In the genomic region with DNA sequence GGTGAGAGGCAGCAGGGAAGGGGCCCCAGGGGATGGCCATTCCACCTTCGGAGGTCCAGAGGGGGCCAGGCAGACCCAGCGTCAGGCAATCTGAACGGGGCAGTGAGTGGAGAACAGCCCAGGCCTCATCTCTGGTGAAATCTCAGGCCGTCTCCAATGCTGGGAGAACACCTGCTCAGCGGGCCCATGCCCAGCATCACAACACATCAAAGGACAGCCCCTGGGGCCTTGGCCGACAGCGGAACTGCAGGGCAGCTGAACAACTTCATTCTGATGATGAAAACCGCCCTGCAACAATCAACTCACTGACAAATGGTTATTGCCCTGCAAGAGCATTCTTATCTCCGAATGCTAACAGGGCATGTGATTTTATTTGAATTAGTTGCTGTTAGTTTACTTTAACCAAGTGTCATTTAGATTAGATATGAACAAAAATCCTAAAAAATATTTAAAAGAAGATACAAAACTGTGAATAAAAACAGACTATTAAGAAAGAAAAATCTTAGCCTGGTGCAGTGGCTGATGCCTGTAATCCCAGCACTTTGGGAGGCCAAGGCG, we compare ENCODE assay signal across 1 cellular context.
TF ChIP-seq lines count a peak whose summit lies in the region.

No MANE protein-coding gene starts in this region.

TF ChIP-seq in GM23338, 12 proteins besides CTCF, POLR2A, EP300 and RAD21:
- TF ChIP-seq JUNB (IDR thresholded peaks at IDR 0.05; ENCODE audit: unreplicated experiment): no peak
- no peak for TF ChIP-seq STAT1 (IDR thresholded peaks at IDR 0.05; ENCODE audit: unreplicated experiment)
- TF ChIP-seq NANOG (IDR thresholded peaks at IDR 0.05; ENCODE audit: borderline replicate concordance): no peak
- TF ChIP-seq ZNF114 (CRISPR knock-in tag; IDR thresholded peaks at IDR 0.05): no peak
- no peak for TF ChIP-seq ZNF331 (CRISPR knock-in tag; IDR thresholded peaks at IDR 0.05; ENCODE audit: low read depth)
- no peak for TF ChIP-seq EZH2phosphoT487 (IDR thresholded peaks at IDR 0.05; ENCODE audit: unreplicated experiment)
- no peak for TF ChIP-seq CREB1 (CRISPR knock-in tag; IDR thresholded peaks at IDR 0.05; ENCODE audit: low read depth)
- TF ChIP-seq, protein P1, sequence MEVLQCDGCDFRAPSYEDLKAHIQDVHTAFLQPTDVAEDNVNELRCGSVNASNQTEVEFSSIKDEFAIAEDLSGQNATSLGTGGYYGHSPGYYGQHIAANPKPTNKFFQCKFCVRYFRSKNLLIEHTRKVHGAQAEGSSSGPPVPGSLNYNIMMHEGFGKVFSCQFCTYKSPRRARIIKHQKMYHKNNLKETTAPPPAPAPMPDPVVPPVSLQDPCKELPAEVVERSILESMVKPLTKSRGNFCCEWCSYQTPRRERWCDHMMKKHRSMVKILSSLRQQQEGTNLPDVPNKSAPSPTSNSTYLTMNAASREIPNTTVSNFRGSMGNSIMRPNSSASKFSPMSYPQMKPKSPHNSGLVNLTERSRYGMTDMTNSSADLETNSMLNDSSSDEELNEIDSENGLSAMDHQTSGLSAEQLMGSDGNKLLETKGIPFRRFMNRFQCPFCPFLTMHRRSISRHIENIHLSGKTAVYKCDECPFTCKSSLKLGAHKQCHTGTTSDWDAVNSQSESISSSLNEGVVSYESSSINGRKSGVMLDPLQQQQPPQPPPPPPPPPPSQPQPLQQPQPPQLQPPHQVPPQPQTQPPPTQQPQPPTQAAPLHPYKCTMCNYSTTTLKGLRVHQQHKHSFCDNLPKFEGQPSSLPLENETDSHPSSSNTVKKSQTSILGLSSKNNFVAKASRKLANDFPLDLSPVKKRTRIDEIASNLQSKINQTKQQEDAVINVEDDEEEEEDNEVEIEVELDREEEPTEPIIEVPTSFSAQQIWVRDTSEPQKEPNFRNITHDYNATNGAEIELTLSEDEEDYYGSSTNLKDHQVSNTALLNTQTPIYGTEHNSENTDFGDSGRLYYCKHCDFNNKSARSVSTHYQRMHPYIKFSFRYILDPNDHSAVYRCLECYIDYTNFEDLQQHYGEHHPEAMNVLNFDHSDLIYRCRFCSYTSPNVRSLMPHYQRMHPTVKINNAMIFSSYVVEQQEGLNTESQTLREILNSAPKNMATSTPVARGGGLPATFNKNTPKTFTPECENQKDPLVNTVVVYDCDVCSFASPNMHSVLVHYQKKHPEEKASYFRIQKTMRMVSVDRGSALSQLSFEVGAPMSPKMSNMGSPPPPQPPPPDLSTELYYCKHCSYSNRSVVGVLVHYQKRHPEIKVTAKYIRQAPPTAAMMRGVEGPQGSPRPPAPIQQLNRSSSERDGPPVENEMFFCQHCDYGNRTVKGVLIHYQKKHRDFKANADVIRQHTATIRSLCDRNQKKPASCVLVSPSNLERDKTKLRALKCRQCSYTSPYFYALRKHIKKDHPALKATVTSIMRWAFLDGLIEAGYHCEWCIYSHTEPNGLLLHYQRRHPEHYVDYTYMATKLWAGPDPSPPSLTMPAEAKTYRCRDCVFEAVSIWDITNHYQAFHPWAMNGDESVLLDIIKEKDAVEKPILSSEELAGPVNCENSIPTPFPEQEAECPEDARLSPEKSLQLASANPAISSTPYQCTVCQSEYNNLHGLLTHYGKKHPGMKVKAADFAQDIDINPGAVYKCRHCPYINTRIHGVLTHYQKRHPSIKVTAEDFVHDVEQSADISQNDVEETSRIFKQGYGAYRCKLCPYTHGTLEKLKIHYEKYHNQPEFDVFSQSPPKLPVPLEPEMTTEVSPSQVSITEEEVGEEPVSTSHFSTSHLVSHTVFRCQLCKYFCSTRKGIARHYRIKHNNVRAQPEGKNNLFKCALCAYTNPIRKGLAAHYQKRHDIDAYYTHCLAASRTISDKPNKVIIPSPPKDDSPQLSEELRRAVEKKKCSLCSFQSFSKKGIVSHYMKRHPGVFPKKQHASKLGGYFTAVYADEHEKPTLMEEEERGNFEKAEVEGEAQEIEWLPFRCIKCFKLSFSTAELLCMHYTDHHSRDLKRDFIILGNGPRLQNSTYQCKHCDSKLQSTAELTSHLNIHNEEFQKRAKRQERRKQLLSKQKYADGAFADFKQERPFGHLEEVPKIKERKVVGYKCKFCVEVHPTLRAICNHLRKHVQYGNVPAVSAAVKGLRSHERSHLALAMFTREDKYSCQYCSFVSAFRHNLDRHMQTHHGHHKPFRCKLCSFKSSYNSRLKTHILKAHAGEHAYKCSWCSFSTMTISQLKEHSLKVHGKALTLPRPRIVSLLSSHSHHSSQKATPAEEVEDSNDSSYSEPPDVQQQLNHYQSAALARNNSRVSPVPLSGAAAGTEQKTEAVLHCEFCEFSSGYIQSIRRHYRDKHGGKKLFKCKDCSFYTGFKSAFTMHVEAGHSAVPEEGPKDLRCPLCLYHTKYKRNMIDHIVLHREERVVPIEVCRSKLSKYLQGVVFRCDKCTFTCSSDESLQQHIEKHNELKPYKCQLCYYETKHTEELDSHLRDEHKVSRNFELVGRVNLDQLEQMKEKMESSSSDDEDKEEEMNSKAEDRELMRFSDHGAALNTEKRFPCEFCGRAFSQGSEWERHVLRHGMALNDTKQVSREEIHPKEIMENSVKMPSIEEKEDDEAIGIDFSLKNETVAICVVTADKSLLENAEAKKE (CRISPR knock-in tag; IDR thresholded peaks at IDR 0.05): no peak
- TF ChIP-seq, protein P2, sequence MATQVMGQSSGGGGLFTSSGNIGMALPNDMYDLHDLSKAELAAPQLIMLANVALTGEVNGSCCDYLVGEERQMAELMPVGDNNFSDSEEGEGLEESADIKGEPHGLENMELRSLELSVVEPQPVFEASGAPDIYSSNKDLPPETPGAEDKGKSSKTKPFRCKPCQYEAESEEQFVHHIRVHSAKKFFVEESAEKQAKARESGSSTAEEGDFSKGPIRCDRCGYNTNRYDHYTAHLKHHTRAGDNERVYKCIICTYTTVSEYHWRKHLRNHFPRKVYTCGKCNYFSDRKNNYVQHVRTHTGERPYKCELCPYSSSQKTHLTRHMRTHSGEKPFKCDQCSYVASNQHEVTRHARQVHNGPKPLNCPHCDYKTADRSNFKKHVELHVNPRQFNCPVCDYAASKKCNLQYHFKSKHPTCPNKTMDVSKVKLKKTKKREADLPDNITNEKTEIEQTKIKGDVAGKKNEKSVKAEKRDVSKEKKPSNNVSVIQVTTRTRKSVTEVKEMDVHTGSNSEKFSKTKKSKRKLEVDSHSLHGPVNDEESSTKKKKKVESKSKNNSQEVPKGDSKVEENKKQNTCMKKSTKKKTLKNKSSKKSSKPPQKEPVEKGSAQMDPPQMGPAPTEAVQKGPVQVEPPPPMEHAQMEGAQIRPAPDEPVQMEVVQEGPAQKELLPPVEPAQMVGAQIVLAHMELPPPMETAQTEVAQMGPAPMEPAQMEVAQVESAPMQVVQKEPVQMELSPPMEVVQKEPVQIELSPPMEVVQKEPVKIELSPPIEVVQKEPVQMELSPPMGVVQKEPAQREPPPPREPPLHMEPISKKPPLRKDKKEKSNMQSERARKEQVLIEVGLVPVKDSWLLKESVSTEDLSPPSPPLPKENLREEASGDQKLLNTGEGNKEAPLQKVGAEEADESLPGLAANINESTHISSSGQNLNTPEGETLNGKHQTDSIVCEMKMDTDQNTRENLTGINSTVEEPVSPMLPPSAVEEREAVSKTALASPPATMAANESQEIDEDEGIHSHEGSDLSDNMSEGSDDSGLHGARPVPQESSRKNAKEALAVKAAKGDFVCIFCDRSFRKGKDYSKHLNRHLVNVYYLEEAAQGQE (IDR thresholded peaks at IDR 0.05; ENCODE audit: unreplicated experiment): no peak
- TF ChIP-seq EZH2 (IDR thresholded peaks at IDR 0.05; ENCODE audit: low read depth, unreplicated experiment): no peak
- TF ChIP-seq, protein P3, sequence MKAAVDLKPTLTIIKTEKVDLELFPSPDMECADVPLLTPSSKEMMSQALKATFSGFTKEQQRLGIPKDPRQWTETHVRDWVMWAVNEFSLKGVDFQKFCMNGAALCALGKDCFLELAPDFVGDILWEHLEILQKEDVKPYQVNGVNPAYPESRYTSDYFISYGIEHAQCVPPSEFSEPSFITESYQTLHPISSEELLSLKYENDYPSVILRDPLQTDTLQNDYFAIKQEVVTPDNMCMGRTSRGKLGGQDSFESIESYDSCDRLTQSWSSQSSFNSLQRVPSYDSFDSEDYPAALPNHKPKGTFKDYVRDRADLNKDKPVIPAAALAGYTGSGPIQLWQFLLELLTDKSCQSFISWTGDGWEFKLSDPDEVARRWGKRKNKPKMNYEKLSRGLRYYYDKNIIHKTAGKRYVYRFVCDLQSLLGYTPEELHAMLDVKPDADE (IDR thresholded peaks at IDR 0.05): no peak
- no peak for TF ChIP-seq POLR2AphosphoS5 (IDR thresholded peaks at IDR 0.05; ENCODE audit: low read depth)
